22 cellular contexts compared by ENCODE assay signal in genomic region chr6:89393659-89394058, GRCh38.
"Had no signal": no experiment of that assay in that cellular context is flagged by ENCODE, and none has a peak within 500 bp of the region (broad histone marks: within the 10 kb centered on the region; RNA-seq: fewer than 3 reads in every experiment).

No MANE protein-coding gene starts in this region.

- ATAC-seq: K562, PC-3, Right ventricle myocardium inferior, SK-N-SH treated with all-trans-retinoic acid at 6 μM for 48 hours, T-helper 17 cell had no signal

- H3K9me3 ChIP-seq: Peyer's patch, SJCRH30 had no signal

- H3K4me1 ChIP-seq: Peyer's patch, SJCRH30 had no signal

- H3K36me3 ChIP-seq: Peyer's patch had no signal

- FAIRE-seq: K562 had no signal

- H3K27ac ChIP-seq: HL-60, Peyer's patch, SJCRH30 had no signal

- H3K27me3 ChIP-seq: Peyer's patch, SJCRH30 had no signal

- DNase-seq: NCI-H1092, NCI-H1105 treated with DMSO at 0.1 percent for 48 hours, NCI-H1417 treated with DMSO at 0.1 percent for 48 hours, NCI-H146, NCI-H1694 treated with DMSO at 0.1 percent for 48 hours, NCI-H1930, NCI-H2081, NCI-H2107, NCI-H2227 treated with DMSO at 0.1 percent for 48 hours, NCI-H524, NCI-H526 treated with DMSO at 0.1 percent for 48 hours, NCI-H748 treated with DMSO at 0.1 percent for 48 hours, PC-3, Peyer's patch, SHP77 treated with DMSO at 0.1 percent for 48 hours, SJCRH30, T-helper 1 cell, T-helper 17 cell had no signal

- H3K4me3 ChIP-seq: K562, Peyer's patch, SJCRH30 had no signal
